In the genomic region with DNA sequence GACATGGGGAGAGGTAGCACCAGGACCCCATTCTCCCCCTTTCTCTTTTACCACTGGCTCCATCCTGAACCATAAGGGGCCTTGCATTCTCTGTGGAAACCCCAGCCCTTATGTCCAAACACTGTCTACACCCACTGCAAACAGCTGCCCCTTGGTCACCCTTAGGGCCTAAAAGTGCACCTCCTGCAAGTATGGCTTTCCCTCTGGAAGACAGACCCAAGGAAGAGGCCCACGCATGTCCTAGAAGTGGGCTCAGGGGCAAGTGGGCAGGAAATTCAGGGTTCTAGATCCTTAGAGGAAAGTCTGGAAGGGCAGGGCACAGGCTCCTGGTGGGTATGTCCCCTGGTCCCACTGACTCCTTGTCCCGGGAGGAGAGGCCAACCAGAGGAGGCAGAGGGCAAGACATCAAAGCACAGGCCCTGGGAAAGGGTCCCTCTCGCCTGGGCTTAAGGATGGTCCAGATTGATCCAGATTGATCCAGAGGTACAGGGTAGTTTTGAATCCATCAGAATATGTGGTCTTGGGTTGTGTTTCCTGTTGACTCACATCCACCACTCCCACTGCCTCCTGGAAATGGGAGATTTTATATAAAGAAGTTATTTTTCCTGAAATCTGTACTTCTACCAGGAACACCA, we compare ENCODE assay signal across 11 cellular contexts.
"Had no signal": no experiment of that assay in that cellular context is flagged by ENCODE, and none has a peak within 500 bp of the region (broad histone marks: within the 10 kb centered on the region; RNA-seq: fewer than 3 reads in every experiment).

No MANE protein-coding gene starts in this region.

- H3K27me3 ChIP-seq: ascending aorta, breast epithelium, hepatocyte had no signal

- H3K79me2 ChIP-seq: hepatocyte had no signal

- ATAC-seq: activated CD4-positive, alpha-beta T cell treated with anti-CD3 and anti-CD28 coated beads for 36 hours; activated naive CD8-positive, alpha-beta T cell treated with anti-CD3 and anti-CD28 coated beads, Interleukin-2, amount 50 U/mL, for 24 hours; activated T-helper 17 cell treated with anti-CD3 and anti-CD28 coated beads, Interleukin-2, amount 50 U/mL, for 72 hours had no signal

- H3K27ac Mint-ChIP-seq: activated CD4-positive, alpha-beta T cell treated with anti-CD3 and anti-CD28 coated beads for 36 hours; activated naive CD4-positive, alpha-beta T cell treated with anti-CD3 and anti-CD28 coated beads for 36 hours; activated naive CD8-positive, alpha-beta T cell treated with anti-CD3 and anti-CD28 coated beads, Interleukin-2, amount 50 U/mL, for 24 hours; activated T-helper 17 cell treated with anti-CD3 and anti-CD28 coated beads, Interleukin-2, amount 50 U/mL, for 72 hours; nephron progenitor cell had no signal

- H3K4me3 Mint-ChIP-seq: activated CD4-positive, alpha-beta T cell treated with anti-CD3 and anti-CD28 coated beads for 36 hours; activated naive CD4-positive, alpha-beta T cell treated with anti-CD3 and anti-CD28 coated beads for 36 hours; activated naive CD8-positive, alpha-beta T cell treated with anti-CD3 and anti-CD28 coated beads, Interleukin-2, amount 50 U/mL, for 24 hours; activated T-helper 17 cell treated with anti-CD3 and anti-CD28 coated beads, Interleukin-2, amount 50 U/mL, for 72 hours; nephron progenitor cell had no signal

- H3K36me3 ChIP-seq: ascending aorta, breast epithelium, thoracic aorta had no signal

- H3K27ac ChIP-seq: ascending aorta, breast epithelium, hepatocyte, thoracic aorta had no signal

- H3K4me2 ChIP-seq: hepatocyte had no signal

- DNase-seq: activated CD4-positive, alpha-beta T cell treated with anti-CD3 and anti-CD28 coated beads for 36 hours; activated naive CD4-positive, alpha-beta T cell treated with anti-CD3 and anti-CD28 coated beads for 36 hours; activated naive CD8-positive, alpha-beta T cell treated with anti-CD3 and anti-CD28 coated beads, Interleukin-2, amount 50 U/mL, for 24 hours; nephron progenitor cell; stimulated activated CD4-positive, alpha-beta T cell treated with anti-CD3 and anti-CD28 coated beads, Interleukin-1b, Interleukin-23, amount 100 ng/mL, for 48 hours; T-helper 2 cell had no signal

- H3K4me1 Mint-ChIP-seq: activated CD4-positive, alpha-beta T cell treated with anti-CD3 and anti-CD28 coated beads for 36 hours; activated naive CD8-positive, alpha-beta T cell treated with anti-CD3 and anti-CD28 coated beads, Interleukin-2, amount 50 U/mL, for 24 hours; activated T-helper 17 cell treated with anti-CD3 and anti-CD28 coated beads, Interleukin-2, amount 50 U/mL, for 72 hours; nephron progenitor cell had no signal

- H3K4me3 ChIP-seq: ascending aorta, breast epithelium, hepatocyte, thoracic aorta had no signal

- H2AFZ ChIP-seq: hepatocyte had no signal

- H3K9me3 ChIP-seq: ascending aorta, breast epithelium, thoracic aorta had no signal

- H3K4me1 ChIP-seq: ascending aorta, breast epithelium had no signal

- H3K9me3 Mint-ChIP-seq: activated naive CD4-positive, alpha-beta T cell treated with anti-CD3 and anti-CD28 coated beads for 36 hours; activated naive CD8-positive, alpha-beta T cell treated with anti-CD3 and anti-CD28 coated beads, Interleukin-2, amount 50 U/mL, for 24 hours; activated T-helper 17 cell treated with anti-CD3 and anti-CD28 coated beads, Interleukin-2, amount 50 U/mL, for 72 hours; nephron progenitor cell had no signal
